In the genomic region with DNA sequence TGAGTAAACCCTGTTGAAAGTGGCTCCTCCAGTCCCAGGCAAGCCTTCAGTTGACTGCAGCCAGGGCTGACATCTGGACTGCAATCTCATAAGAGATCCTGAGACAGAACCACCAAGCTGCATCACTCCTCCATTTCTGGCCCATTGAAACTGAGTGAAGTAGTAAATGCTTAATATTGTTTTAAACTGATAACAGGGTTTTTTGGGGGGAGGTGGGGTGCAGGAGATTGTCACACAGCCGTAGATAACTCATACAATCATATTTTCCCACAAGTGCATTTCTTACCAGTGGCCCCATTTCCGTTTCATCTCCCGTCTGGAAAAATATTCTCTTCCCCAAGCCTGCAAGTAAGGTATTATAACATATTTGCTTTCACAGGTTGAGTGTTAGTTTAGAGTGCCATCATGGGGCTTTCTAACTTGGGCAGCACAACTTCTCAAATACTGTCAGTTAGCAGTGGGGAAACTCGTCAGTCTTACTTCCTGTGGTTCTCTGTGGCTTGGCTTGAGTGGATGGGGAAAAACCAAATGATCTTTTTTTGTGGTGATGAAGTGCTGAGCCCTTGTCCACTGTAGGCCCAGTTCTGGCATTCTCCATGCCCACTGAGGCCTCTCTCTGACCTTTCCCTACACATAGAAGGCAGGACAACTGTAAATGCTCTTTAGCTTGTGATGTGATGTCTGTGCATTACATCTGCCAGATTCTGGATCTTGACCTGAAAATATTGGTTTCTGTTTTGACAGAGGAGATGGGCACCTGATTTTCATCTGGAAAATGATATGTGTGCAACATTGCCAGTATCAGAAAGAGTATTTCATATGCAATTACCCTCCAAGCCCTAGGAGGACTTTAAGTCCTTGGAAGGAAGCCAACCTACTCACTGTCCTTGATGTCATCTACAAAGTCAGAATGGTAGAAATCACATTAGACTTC, we compare ENCODE assay signal across 8 cellular contexts.
DNase-seq lines count a peak whose midpoint lies in the region; ATAC-seq, FAIRE-seq and TF ChIP-seq lines count a peak whose summit lies in the region.

No MANE protein-coding gene starts in this region.

- peak; percentile 46 for DNase-seq in GM12864 (ENCODE audit: low read depth)
- peak; percentile 16 to 38 for DNase-seq in Kasumi-1 (lab: John Stamatoyannopoulos, UW)
- peak; percentile 18 for DNase-seq in choroid plexus epithelial cell (ENCODE audit: low read depth)
- DNase-seq in GM19240 (ENCODE audit: insufficient read length, low spot score): no peak
- no peak for DNase-seq in iPS-NIHi11 (ENCODE audit: low spot score)
- no peak for DNase-seq in RCC 7860 (ENCODE audit: low spot score)

- no peaks in the 10 kb centered on the region for H3K9me3 ChIP-seq in gastroesophageal sphincter

- no peaks in the 10 kb centered on the region for H3K36me3 ChIP-seq in gastroesophageal sphincter

- no peak for TF ChIP-seq POLR2A in gastroesophageal sphincter (IDR thresholded peaks at IDR 0.05)

- 67 to 89% methylated on average over 3 to 4 of the region's 4 CpGs for WGBS in gastroesophageal sphincter (ENCODE audit: low coverage in 1 of 2), 2 donors

- TF ChIP-seq CTCF in GM12864 (IDR thresholded peaks at IDR 0.05; ENCODE audit: low read depth, low read length, missing control alignments) (no peak), choroid plexus epithelial cell (conservative IDR thresholded peaks at IDR 0.05; ENCODE audit: low read depth, low read length) (no peak), gastroesophageal sphincter (IDR thresholded peaks at IDR 0.05) (no peak)

- H3K27ac ChIP-seq in gastroesophageal sphincter: peak overlapping the region in 2 of 4 donors; percentile 8 to 25

- H3K27me3 ChIP-seq in gastroesophageal sphincter: no peaks in the 10 kb centered on the region

- H3K4me3 ChIP-seq in GM12864 (ENCODE audit: low read depth, low read length) (no peak overlapping the region), choroid plexus epithelial cell (ENCODE audit: low read depth, low read length) (no peak overlapping the region), gastroesophageal sphincter (no peak overlapping the region)

- H3K4me1 ChIP-seq in gastroesophageal sphincter: peaks cover 0 to 27% (median 0%) of the 10 kb centered on the region in 3 donors

- no peak for FAIRE-seq in RCC 7860 (lab: Jason Lieb, UNC)

- TF ChIP-seq EP300 in gastroesophageal sphincter (IDR thresholded peaks at IDR 0.05): no peak

- ATAC-seq in GM21515 (IDR thresholded peaks at IDR 0.05; ENCODE audit: unreplicated experiment) (peak; percentile 76), gastroesophageal sphincter (no peak)

Comparison
In these comparisons a context has a peak if more than half of its experiments do, and no peak if none do; other contexts are left out.
1. DNase-seq: peak in GM12864 (single experiment), Kasumi-1 (2 of 2) and choroid plexus epithelial cell (single experiment); none in GM19240 (single experiment), iPS-NIHi11 (single experiment) and RCC 7860 (single experiment).